Comparison of ENCODE assay signal across 20 cellular contexts in the genomic region with DNA sequence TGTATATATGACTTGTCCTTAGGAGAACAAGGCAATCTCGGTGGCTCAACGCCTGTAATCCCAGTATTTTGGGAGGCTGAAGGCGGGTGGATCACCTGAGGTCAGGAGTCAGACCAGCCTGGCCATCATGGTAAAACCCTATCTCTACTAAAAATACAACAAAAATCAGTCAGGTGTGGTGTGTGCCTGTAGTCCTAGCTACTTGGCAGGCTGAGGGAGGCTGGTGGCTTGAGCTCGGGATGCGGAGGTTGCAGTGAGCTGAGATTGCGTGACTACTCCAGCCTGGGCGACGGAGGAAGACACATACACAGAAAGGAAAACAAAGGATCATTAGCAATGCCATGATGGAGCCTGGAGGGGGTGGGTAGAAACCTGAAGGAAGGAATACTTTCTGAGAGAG.
"Had no signal": no experiment of that assay in that cellular context is flagged by ENCODE, and none has a peak within 500 bp of the region (broad histone marks: within the 10 kb centered on the region; RNA-seq: fewer than 3 reads in every experiment).

No MANE protein-coding gene starts in this region.

- H3K4me3 ChIP-seq: K562 had no signal

- ATAC-seq: K562 had no signal

- H3K36me3 Mint-ChIP-seq: IgD-negative memory B cell had no signal

- DNase-seq: Kasumi-1, MM.1S, NCI-H1092 treated with DMSO at 0.1 percent for 48 hours, NCI-H1436, NCI-H187, NCI-H2029, NCI-H2081 treated with DMSO at 0.1 percent for 48 hours, NCI-H2171, NCI-H345, NCI-H446 treated with DMSO at 0.1 percent for 48 hours, NCI-H524, NCI-H526 treated with DMSO at 0.1 percent for 48 hours, NCI-H748 treated with DMSO at 0.1 percent for 48 hours, Right ventricle myocardium superior, RPMI8226, SK-N-SH, SW 1271 had no signal

- H3K27ac ChIP-seq: KMS-11 had no signal

- H3K27me3 Mint-ChIP-seq: IgD-negative memory B cell had no signal

- H3K9me3 Mint-ChIP-seq: IgD-negative memory B cell had no signal

- H3K4me3 Mint-ChIP-seq: IgD-negative memory B cell had no signal

- H3K27ac Mint-ChIP-seq: IgD-negative memory B cell had no signal
